1 cellular context compared by ENCODE assay signal in the genomic region with DNA sequence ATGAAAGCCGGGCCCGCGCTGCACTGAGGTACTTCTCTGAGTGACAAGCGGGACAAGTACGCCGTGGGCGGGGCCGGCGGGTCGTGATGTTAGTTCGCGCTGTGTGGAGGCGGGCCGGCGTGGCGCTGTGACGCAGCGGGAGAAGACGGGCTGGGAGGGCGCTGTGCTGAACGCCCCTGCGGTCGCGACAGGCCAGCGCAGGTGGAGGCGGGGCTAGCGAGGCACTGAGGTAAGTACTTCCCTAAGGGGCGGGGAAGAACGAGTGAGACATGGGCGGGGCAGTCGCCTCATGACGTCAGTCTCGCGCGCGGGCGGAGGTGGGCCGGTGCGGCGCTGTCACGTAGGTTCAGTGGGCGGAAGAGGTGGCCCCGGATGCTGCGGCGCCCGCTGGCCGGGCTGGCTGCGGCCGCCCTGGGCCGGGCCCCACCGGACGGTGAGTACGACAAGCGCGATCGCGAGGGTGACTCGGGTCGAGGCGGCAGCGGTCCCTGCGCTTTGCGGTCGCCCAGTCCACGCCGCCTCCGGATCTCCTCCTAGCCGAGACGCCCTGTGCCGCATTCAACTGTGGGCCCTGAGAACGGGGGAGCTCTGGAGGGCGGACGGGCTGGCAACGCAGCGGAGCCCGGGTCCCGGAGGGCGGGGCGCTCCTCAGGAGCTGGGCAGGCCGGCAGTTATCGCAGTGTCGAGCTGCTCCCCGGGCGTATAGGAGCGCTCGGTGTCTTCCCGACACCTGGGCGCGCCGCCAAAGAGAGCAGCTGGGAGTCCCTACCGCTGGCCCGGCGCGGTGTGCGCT.
TF ChIP-seq lines count a peak whose summit lies in the region.

A gene with protein sequence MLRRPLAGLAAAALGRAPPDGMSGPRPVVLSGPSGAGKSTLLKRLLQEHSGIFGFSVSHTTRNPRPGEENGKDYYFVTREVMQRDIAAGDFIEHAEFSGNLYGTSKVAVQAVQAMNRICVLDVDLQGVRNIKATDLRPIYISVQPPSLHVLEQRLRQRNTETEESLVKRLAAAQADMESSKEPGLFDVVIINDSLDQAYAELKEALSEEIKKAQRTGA (plus strand): TSS at position 349 of the 793 bp plus-strand sequence. CDS start 24 bp downstream, at position 373.

TF ChIP-seq in WTC11, 78 proteins besides CTCF, POLR2A, EP300 and RAD21 (continued from another document):
- TF ChIP-seq, protein P1, sequence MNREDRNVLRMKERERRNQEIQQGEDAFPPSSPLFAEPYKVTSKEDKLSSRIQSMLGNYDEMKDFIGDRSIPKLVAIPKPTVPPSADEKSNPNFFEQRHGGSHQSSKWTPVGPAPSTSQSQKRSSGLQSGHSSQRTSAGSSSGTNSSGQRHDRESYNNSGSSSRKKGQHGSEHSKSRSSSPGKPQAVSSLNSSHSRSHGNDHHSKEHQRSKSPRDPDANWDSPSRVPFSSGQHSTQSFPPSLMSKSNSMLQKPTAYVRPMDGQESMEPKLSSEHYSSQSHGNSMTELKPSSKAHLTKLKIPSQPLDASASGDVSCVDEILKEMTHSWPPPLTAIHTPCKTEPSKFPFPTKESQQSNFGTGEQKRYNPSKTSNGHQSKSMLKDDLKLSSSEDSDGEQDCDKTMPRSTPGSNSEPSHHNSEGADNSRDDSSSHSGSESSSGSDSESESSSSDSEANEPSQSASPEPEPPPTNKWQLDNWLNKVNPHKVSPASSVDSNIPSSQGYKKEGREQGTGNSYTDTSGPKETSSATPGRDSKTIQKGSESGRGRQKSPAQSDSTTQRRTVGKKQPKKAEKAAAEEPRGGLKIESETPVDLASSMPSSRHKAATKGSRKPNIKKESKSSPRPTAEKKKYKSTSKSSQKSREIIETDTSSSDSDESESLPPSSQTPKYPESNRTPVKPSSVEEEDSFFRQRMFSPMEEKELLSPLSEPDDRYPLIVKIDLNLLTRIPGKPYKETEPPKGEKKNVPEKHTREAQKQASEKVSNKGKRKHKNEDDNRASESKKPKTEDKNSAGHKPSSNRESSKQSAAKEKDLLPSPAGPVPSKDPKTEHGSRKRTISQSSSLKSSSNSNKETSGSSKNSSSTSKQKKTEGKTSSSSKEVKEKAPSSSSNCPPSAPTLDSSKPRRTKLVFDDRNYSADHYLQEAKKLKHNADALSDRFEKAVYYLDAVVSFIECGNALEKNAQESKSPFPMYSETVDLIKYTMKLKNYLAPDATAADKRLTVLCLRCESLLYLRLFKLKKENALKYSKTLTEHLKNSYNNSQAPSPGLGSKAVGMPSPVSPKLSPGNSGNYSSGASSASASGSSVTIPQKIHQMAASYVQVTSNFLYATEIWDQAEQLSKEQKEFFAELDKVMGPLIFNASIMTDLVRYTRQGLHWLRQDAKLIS (CRISPR knock-in tag; IDR thresholded peaks at IDR 0.05; ENCODE audit: borderline replicate concordance) = no peak
- TF ChIP-seq, protein P2, sequence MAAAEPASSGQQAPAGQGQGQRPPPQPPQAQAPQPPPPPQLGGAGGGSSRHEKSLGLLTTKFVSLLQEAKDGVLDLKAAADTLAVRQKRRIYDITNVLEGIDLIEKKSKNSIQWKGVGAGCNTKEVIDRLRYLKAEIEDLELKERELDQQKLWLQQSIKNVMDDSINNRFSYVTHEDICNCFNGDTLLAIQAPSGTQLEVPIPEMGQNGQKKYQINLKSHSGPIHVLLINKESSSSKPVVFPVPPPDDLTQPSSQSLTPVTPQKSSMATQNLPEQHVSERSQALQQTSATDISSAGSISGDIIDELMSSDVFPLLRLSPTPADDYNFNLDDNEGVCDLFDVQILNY (CRISPR knock-in tag; IDR thresholded peaks at IDR 0.05) = peak; percentile 75
- TF ChIP-seq ZNF219 (CRISPR knock-in tag; IDR thresholded peaks at IDR 0.05; ENCODE audit: borderline replicate concordance) = no peak
- no peak for TF ChIP-seq KAT7 (CRISPR knock-in tag; IDR thresholded peaks at IDR 0.05; ENCODE audit: borderline replicate concordance)
- 0 out of 2 replicates have a peak, but pooled peaks have one; percentile 1 for TF ChIP-seq GTF2I (CRISPR knock-in tag; conservative IDR thresholded peaks at IDR 0.05)
- TF ChIP-seq, protein P3, sequence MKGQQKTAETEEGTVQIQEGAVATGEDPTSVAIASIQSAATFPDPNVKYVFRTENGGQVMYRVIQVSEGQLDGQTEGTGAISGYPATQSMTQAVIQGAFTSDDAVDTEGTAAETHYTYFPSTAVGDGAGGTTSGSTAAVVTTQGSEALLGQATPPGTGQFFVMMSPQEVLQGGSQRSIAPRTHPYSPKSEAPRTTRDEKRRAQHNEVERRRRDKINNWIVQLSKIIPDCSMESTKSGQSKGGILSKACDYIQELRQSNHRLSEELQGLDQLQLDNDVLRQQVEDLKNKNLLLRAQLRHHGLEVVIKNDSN (CRISPR knock-in tag; IDR thresholded peaks at IDR 0.05) = no peak
TF ChIP-seq in WTC11: peak in this region for 21.
